ENCODE assay signal across 8 cellular contexts in genomic region chr11:46917109-46918086, GRCh38. TPM values are rescaled to one million over a fixed set of nuclear protein-coding genes. Genes with fewer than 3 reads are reported as not detected.
DNase-seq lines count a peak whose midpoint lies in the region; ATAC-seq, FAIRE-seq and TF ChIP-seq lines count a peak whose summit lies in the region.

No MANE protein-coding gene starts in this region.

- H3K9me3 Mint-ChIP-seq in GM23338 (no peaks in the 10 kb centered on the region; the same call in 1 of the 3 replicates), glutamatergic neuron (ENCODE audit: unreplicated experiment) (peaks cover 5% of the 10 kb centered on the region)

- DNase-seq in GM23338 (ENCODE audit: low spot score) (peak; percentile 52), WERI-Rb-1 (no peak), glutamatergic neuron (no peak), GM12892 (ENCODE audit: insufficient read length) (no peak), SKM-1 (lab: John Stamatoyannopoulos, UW; ENCODE audit: unreplicated experiment) (no peak), NCI-H1694 (lab: John Stamatoyannopoulos, UW) (no peak)

- ATAC-seq in GM23338: peak; percentile 1
- no peak for ATAC-seq in GM19452 (IDR thresholded peaks at IDR 0.05; ENCODE audit: unreplicated experiment)

- H3K27ac ChIP-seq in GM23338 (ENCODE audit: low read depth) (no peak overlapping the region), WERI-Rb-1 (peak overlapping the region; percentile 72)

- TF ChIP-seq CTCF in GM23338 (conservative IDR thresholded peaks at IDR 0.05; ENCODE audit: low read depth in 2 of 2) (no peak), WERI-Rb-1 (IDR thresholded peaks at IDR 0.05; ENCODE audit: low read depth, low read length) (no peak), glutamatergic neuron (IDR thresholded peaks at IDR 0.05; ENCODE audit: partially characterized antibody, unreplicated experiment) (no peak)

- H3K4me2 ChIP-seq in GM23338: peak overlapping the region; percentile 100
- peak overlapping the region; percentile 97 for H3K4me2 ChIP-seq in skeletal muscle satellite cell (ENCODE audit: low read length)

- H3K9me2 ChIP-seq in GM23338 (ENCODE audit: insufficient read depth): no peaks in the 10 kb centered on the region

- no peak for TF ChIP-seq POLR2A in GM12892 (IDR thresholded peaks at IDR 0.05; ENCODE audit: low read depth, low read length)

- H3K36me3 ChIP-seq in GM23338 (ENCODE audit: insufficient read depth) (no peaks in the 10 kb centered on the region), WERI-Rb-1 (no peaks in the 10 kb centered on the region), skeletal muscle satellite cell (ENCODE audit: insufficient read depth, low read length) (no peaks in the 10 kb centered on the region)

- H3K4me1 Mint-ChIP-seq in GM23338 (peaks cover 52% of the 10 kb centered on the region), glutamatergic neuron (ENCODE audit: low read depth, unreplicated experiment) (peaks cover 21% of the 10 kb centered on the region)

- H3K4me3 ChIP-seq in GM23338 (peak overlapping the region; percentile 88), WERI-Rb-1 (ENCODE audit: low read depth, low read length) (peak overlapping the region; percentile 80), skeletal muscle satellite cell (ENCODE audit: low read length) (peak overlapping the region; percentile 68)

- FAIRE-seq in GM12892 (lab: Jason Lieb, UNC): no peak

- peaks cover 42% of the 10 kb centered on the region for H3K4me1 ChIP-seq in GM23338 (ENCODE audit: insufficient read depth)
- H3K4me1 ChIP-seq in skeletal muscle satellite cell (ENCODE audit: control insufficient read depth, insufficient read depth, low read length): peaks cover 55% of the 10 kb centered on the region

- H3K9me3 ChIP-seq in WERI-Rb-1 (ENCODE audit: severe bottlenecking): no peaks in the 10 kb centered on the region
- H3K9me3 ChIP-seq in skeletal muscle satellite cell (replicated peaks; ENCODE audit: low read length): no peaks in the 10 kb centered on the region

- H3K27ac Mint-ChIP-seq in GM23338 (no peak overlapping the region), glutamatergic neuron (ENCODE audit: unreplicated experiment) (no peak overlapping the region)

- peak overlapping the region; percentile 75 for H2AFZ ChIP-seq in GM23338

- peaks cover 34% of the 10 kb centered on the region for H3K79me2 ChIP-seq in GM23338 (replicated peaks; ENCODE audit: insufficient read depth)

- H3F3A ChIP-seq in GM23338 (replicated peaks; ENCODE audit: low read depth): peaks cover 28% of the 10 kb centered on the region

- H3K27me3 ChIP-seq in GM23338 (ENCODE audit: insufficient read depth): peaks cover 22% of the 10 kb centered on the region
- H3K27me3 ChIP-seq in WERI-Rb-1 (ENCODE audit: insufficient read depth, low read depth, severe bottlenecking): no peaks in the 10 kb centered on the region
- no peaks in the 10 kb centered on the region for H3K27me3 ChIP-seq in skeletal muscle satellite cell (ENCODE audit: control insufficient read depth, insufficient read depth, low read length)

- H3K4me3 Mint-ChIP-seq in GM23338 (peak overlapping the region; percentile 89), glutamatergic neuron (ENCODE audit: unreplicated experiment) (peak overlapping the region; percentile 92)

- H4K20me1 ChIP-seq in GM23338 (replicated peaks; ENCODE audit: insufficient read depth): no peaks in the 10 kb centered on the region

- H3K36me3 Mint-ChIP-seq in GM23338 (ENCODE audit: low read depth): peaks cover 9% of the 10 kb centered on the region
- peaks cover 6% of the 10 kb centered on the region for H3K36me3 Mint-ChIP-seq in glutamatergic neuron (ENCODE audit: unreplicated experiment)

- peak overlapping the region; percentile 28 for H3K9ac ChIP-seq in skeletal muscle satellite cell (ENCODE audit: low read depth, low read length)

- peaks cover 41% of the 10 kb centered on the region for H3K27me3 Mint-ChIP-seq in GM23338 (ENCODE audit: insufficient read depth, low read depth, poor library complexity)
- peaks cover 17% of the 10 kb centered on the region for H3K27me3 Mint-ChIP-seq in glutamatergic neuron (ENCODE audit: unreplicated experiment)

TF ChIP-seq in GM23338, 12 proteins besides CTCF, POLR2A, EP300 and RAD21 (continues in another document):
- no peak for TF ChIP-seq ZNF331 (CRISPR knock-in tag; IDR thresholded peaks at IDR 0.05; ENCODE audit: low read depth)
- TF ChIP-seq EZH2phosphoT487 (IDR thresholded peaks at IDR 0.05; ENCODE audit: unreplicated experiment): no peak
- TF ChIP-seq CREB1 (CRISPR knock-in tag; IDR thresholded peaks at IDR 0.05; ENCODE audit: low read depth): no peak
- no peak for TF ChIP-seq EZH2 (IDR thresholded peaks at IDR 0.05; ENCODE audit: low read depth, unreplicated experiment)
- TF ChIP-seq JUNB (IDR thresholded peaks at IDR 0.05; ENCODE audit: unreplicated experiment): no peak
- no peak for TF ChIP-seq STAT1 (IDR thresholded peaks at IDR 0.05; ENCODE audit: unreplicated experiment)
- TF ChIP-seq POLR2AphosphoS5 (IDR thresholded peaks at IDR 0.05; ENCODE audit: low read depth): no peak
- TF ChIP-seq REST (IDR thresholded peaks at IDR 0.05; ENCODE audit: unreplicated experiment): no peak

RNA-seq across cellular contexts. Expression of gene LRP4, which starts 1.0 kb away (rescaled TPM):
- 14.5 and 18.4 TPM in 2 replicates for total RNA-seq in GM23338 (2014; rRNA removed; shearing (Covaris generic))
- 6.0 and 6.4 TPM in 2 replicates for polyA plus RNA-seq in GM23338 (2016; fragmentation: Nextera tagmentation; extraction: Ambion mirVana)
- 25.0 TPM for total RNA-seq in glutamatergic neuron (ENCODE audit: unreplicated experiment)
- 3.5 and 4.6 TPM in 2 replicates for total RNA-seq in skeletal muscle satellite cell (2012; rRNA removed)
- 2.2 TPM for polyA plus RNA-seq in GM12892 (2012; ENCODE audit: missing spikeins)

RNA-seq across cellular contexts. Expression of gene CSTPP1, which starts 19.2 kb away (rescaled TPM):
- 18.5 and 42.6 TPM in 2 replicates for total RNA-seq in GM23338 (2014; rRNA removed; shearing (Covaris generic))
- 22.2 and 23.5 TPM in 2 replicates for polyA plus RNA-seq in GM23338 (2016; fragmentation: Nextera tagmentation; extraction: Ambion mirVana)
- 35.5 TPM for total RNA-seq in glutamatergic neuron (ENCODE audit: unreplicated experiment)
- 17.0 and 19.7 TPM in 2 replicates for total RNA-seq in skeletal muscle satellite cell (2012; rRNA removed)
- 26.3 TPM for polyA plus RNA-seq in GM12892 (2012; ENCODE audit: missing spikeins)
